Comparison of ENCODE assay signal across 26 cellular contexts in the genomic region with DNA sequence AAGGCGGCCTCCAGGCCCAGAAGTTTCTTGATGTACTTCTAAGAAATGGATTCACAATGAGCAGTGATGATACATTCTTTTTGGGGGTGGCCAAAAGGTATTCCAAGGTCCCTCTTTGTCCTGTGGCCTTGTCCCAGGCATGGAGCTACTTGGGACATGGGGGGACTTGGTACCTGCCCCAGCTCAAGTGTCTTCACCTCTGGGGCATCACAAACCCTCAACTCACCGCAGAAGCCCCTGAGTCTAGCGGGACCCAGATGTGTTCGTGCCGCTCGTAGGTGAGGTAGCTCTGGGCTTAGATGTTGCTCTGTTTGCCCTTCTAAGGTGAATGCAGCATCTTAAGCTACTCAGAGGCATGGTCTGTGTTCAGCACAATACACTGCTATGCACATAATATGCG.
"Had no signal": no experiment of that assay in that cellular context is flagged by ENCODE, and none has a peak within 500 bp of the region (broad histone marks: within the 10 kb centered on the region; RNA-seq: fewer than 3 reads in every experiment).

No MANE protein-coding gene starts in this region.

- H3K36me3 ChIP-seq: stomach, suprapubic skin, thoracic aorta, thyroid gland, tibial artery, tibial nerve, transverse colon, upper lobe of left lung, upper lobe of right lung, uterus, vagina had no signal

- H3K4me1 ChIP-seq: stomach, suprapubic skin, testis, thyroid gland, tibial artery, tibial nerve, transverse colon, upper lobe of left lung, upper lobe of right lung, uterus, vagina had no signal

- H3K4me3 ChIP-seq: stomach, suprapubic skin, testis, thoracic aorta, thyroid gland, tibial artery, tibial nerve, transverse colon, upper lobe of left lung, upper lobe of right lung, uterus, vagina had no signal

- H3K27ac ChIP-seq: stomach, suprapubic skin, testis, thoracic aorta, thyroid gland, tibial artery, tibial nerve, transverse colon, upper lobe of left lung, upper lobe of right lung, uterus, vagina had no signal

- H3K27me3 ChIP-seq: suprapubic skin, testis, thyroid gland, tibial artery, tibial nerve, transverse colon, upper lobe of left lung, upper lobe of right lung, uterus, vagina had no signal

- ATAC-seq: stimulated activated effector memory CD8-positive, alpha-beta T cell treated with anti-CD3 and anti-CD28 coated beads, Interleukin-12 subunit alpha, Interleukin-12 subunit beta, amount 100 ng/mL, for 72 hours; stimulated activated memory B cell treated with anti-CD40 and anti-IgM and Interleukin-4, amounts not matched to agents 10 μg/mL and 1 μg/mL and 100 μg/mL, for 72 hours; stimulated activated naive B cell treated with anti-CD40 and anti-IgM and Interleukin-4, amounts not matched to agents 10 μg/mL and 1 μg/mL and 100 μg/mL, for 72 hours; stimulated activated naive CD8-positive, alpha-beta T cell treated with anti-CD3 and anti-CD28 coated beads, Interleukin-15, amount 100 ng/mL, for 72 hours; stimulated activated naive CD8-positive, alpha-beta T cell treated with anti-CD3 and anti-CD28 coated beads, Interleukin-15, Interleukin-2, amounts not matched to agents 100 U/mL and 50 U/mL, for 24 hours; upper lobe of right lung had no signal

- H3K9me3 ChIP-seq: stomach, suprapubic skin, testis, thoracic aorta, thyroid gland, tibial artery, transverse colon, upper lobe of left lung, upper lobe of right lung, uterus, vagina had no signal

- DNase-seq: stimulated activated CD4-positive, alpha-beta T cell treated with anti-CD3 and anti-CD28 coated beads, Interleukin-2, amount 100 ng/mL, for 48 hours; stimulated activated CD4-positive, alpha-beta T cell treated with anti-CD3 and anti-CD28 coated beads, Interleukin-4, amount 100 ng/mL, for 1 hour; stimulated activated CD4-positive, alpha-beta T cell treated with anti-CD3 and anti-CD28 coated beads, Interleukin-4, amount 100 ng/mL, for 24 hours; stimulated activated CD4-positive, alpha-beta T cell treated with anti-CD3 and anti-CD28 coated beads, Interleukin-4, amount 100 ng/mL, for 4 hours; stimulated activated CD8-positive, alpha-beta memory T cell treated with anti-CD3 and anti-CD28 coated beads, Interleukin-4, amount 100 ng/mL, for 48 hours; stimulated activated naive B cell treated with anti-CD40 and anti-IgM and Interleukin-4, amounts not matched to agents 10 μg/mL and 1 μg/mL and 100 μg/mL, for 72 hours; stimulated activated naive CD4-positive, alpha-beta T cell; stimulated activated naive CD4-positive, alpha-beta T cell treated with Interleukin-2 at 50 U/mL for 16 hours; stimulated activated naive CD8-positive, alpha-beta T cell treated with anti-CD3 and anti-CD28 coated beads, Interleukin-15, amount 100 ng/mL, for 72 hours; stimulated activated naive CD8-positive, alpha-beta T cell treated with anti-CD3 and anti-CD28 coated beads, Interleukin-15, Interleukin-2, amounts not matched to agents 100 U/mL and 50 U/mL, for 24 hours; stomach; substantia nigra; testis; thyroid gland; tibial artery; transverse colon; trophoblast cell; upper lobe of left lung; upper lobe of right lung; uterus had no signal
